In genomic region chr1:205248793-205249601, GRCh38 we compare ENCODE assay signal across 10 cellular contexts. TPM values are rescaled to one million over a fixed set of nuclear protein-coding genes. Genes with fewer than 3 reads are reported as not detected.
DNase-seq lines count a peak whose midpoint lies in the region; ATAC-seq and TF ChIP-seq lines count a peak whose summit lies in the region.
"Had no signal": no experiment of that assay in that cellular context is flagged by ENCODE, and none has a peak within 500 bp of the region (broad histone marks: within the 10 kb centered on the region; RNA-seq: fewer than 3 reads in every experiment).

No MANE protein-coding gene starts in this region.

- no peak for TF ChIP-seq CTCF in WERI-Rb-1 (IDR thresholded peaks at IDR 0.05; ENCODE audit: low read depth, low read length)

- no peak overlapping the region for H3K4me3 ChIP-seq in WERI-Rb-1 (ENCODE audit: low read depth, low read length)

- H3K36me3 ChIP-seq in WERI-Rb-1: peaks cover 45% of the 10 kb centered on the region

- H3K27me3 ChIP-seq in WERI-Rb-1 (ENCODE audit: insufficient read depth, low read depth, severe bottlenecking): no peaks in the 10 kb centered on the region

- intact Hi-C loops in left ventricle myocardium superior (cut with micrococcal nuclease): no loop called here
- intact Hi-C loops in sciatic nerve (cut with DNase I): no loop called here

- H3K9me3 ChIP-seq in WERI-Rb-1 (ENCODE audit: severe bottlenecking): no peaks in the 10 kb centered on the region

- H3K27ac ChIP-seq in WERI-Rb-1: peak overlapping the region; percentile 15; the same call in 1 of the 2 replicates
- H3K27ac ChIP-seq: epithelial cell of prostate had no signal

- DNase-seq in Daoy (ENCODE audit: low read depth) (peak; percentile 69), WERI-Rb-1 (no peak), left ventricle myocardium superior (peak; percentile 50), sciatic nerve (ENCODE audit: low spot score) (peak; percentile 83), AML-193 (lab: John Stamatoyannopoulos, UW) (no peak), GM19238 (ENCODE audit: insufficient read length, low spot score) (no peak), Kasumi-1 (lab: John Stamatoyannopoulos, UW) (no peak), T-helper 9 cell (no peak)

- ATAC-seq in left ventricle myocardium superior (peak; percentile 48), sciatic nerve (peak; percentile 48)
- ATAC-seq: HCT116 had no signal

RNA-seq across cellular contexts. Expression of gene TMCC2, which starts 21.3 kb away (rescaled TPM):
- total RNA-seq in Daoy (2014; rRNA removed; shearing (Covaris generic)): 3.2 and 4.8 TPM in 2 replicates
- total RNA-seq in left ventricle myocardium superior (1.3 TPM), sciatic nerve (14.8 TPM)

RNA-seq across cellular contexts. Expression of gene DSTYK, which starts 37.5 kb away (rescaled TPM):
- 5.0 and 6.2 TPM in 2 replicates for total RNA-seq in Daoy (2014; rRNA removed; shearing (Covaris generic))
- total RNA-seq in left ventricle myocardium superior (6.1 TPM), sciatic nerve (16.9 TPM)

Comparison
In these comparisons a context has a peak if more than half of its experiments do, and no peak if none do; other contexts are left out.
1. DNase-seq: peak in Daoy (single experiment), left ventricle myocardium superior (single experiment) and sciatic nerve (single experiment); none in WERI-Rb-1 (single experiment), AML-193 (0 of 2), GM19238 (single experiment), Kasumi-1 (0 of 2) and T-helper 9 cell (single experiment).